15 cellular contexts compared by ENCODE assay signal in the genomic region with DNA sequence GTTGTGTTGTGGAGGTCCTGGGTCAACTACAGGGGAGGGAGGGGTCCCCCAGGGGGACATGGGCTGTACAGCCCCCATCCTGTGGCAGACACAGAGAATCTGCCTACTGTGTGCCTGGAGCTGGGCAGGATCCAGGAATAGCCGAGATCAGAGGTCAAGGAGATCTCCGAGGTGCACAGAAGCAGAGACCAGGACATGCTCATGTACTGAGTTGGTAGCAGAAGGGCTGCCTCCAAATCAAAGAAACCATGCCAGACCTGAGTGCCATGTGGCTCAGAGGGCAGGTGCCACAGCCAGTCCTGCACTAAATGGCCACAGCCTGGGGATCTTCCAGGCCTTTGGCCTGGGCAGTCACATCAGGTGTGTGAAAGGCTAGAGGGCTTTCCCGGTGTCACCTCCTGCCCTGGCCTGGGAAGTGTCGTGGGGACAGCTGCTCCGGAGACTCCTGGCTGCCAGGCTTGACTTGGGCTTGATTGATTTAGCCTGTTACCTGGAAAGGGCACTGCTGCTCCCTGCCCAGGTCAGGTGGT. TPM values are rescaled to one million over a fixed set of nuclear protein-coding genes. Genes with fewer than 3 reads are reported as not detected.
DNase-seq lines count a peak whose midpoint lies in the region; ATAC-seq and TF ChIP-seq lines count a peak whose summit lies in the region.
"Had no signal": no experiment of that assay in that cellular context is flagged by ENCODE, and none has a peak within 500 bp of the region (broad histone marks: within the 10 kb centered on the region; RNA-seq: fewer than 3 reads in every experiment).

No MANE protein-coding gene starts in this region.

- no peaks in the 10 kb centered on the region for H3K27me3 ChIP-seq in Peyer's patch
- no peaks in the 10 kb centered on the region for H3K27me3 ChIP-seq in gastroesophageal sphincter
- H3K27me3 ChIP-seq in mucosa of rectum (ENCODE audit: control insufficient read depth in 2 of 2, insufficient read depth in 2 of 2, low read length in 2 of 2), result no peaks in the 10 kb centered on the region
- no peaks in the 10 kb centered on the region for H3K27me3 ChIP-seq in stomach smooth muscle (ENCODE audit: control insufficient read depth in 1 of 2, insufficient read depth in 2 of 2, low read length in 2 of 2)

- ATAC-seq in gastroesophageal sphincter, result no peak
- no peak for ATAC-seq in GM21825 (IDR thresholded peaks at IDR 0.05; ENCODE audit: unreplicated experiment)
- no peak for ATAC-seq in activated naive CD4-positive, alpha-beta T cell treated with anti-CD3 and anti-CD28 coated beads, Interleukin-2, amount 50 U/mL, for 72 hours

- no peaks in the 10 kb centered on the region for H3K9me3 Mint-ChIP-seq in activated naive CD4-positive, alpha-beta T cell treated with anti-CD3 and anti-CD28 coated beads, Interleukin-2, amount 50 U/mL, for 72 hours

- H3K27ac ChIP-seq in Peyer's patch, result peak overlapping the region; percentile 54 to 87 (median 76)
- H3K27ac ChIP-seq in gastroesophageal sphincter, result peak overlapping the region; percentile 94 to 97 (median 96)
- peak overlapping the region; percentile 82 to 89 for H3K27ac ChIP-seq in mucosa of rectum (ENCODE audit: low read depth in 2 of 2, low read length in 2 of 2)
- peak overlapping the region; percentile 97 for H3K27ac ChIP-seq in stomach smooth muscle (ENCODE audit: low read length)

- H3K4me1 ChIP-seq in Peyer's patch (peaks cover 3 to 68% (median 10%) of the 10 kb centered on the region in 4 donors), gastroesophageal sphincter (peaks cover 39 to 96% (median 75%) of the 10 kb centered on the region in 3 donors), mucosa of rectum (ENCODE audit: control insufficient read depth in 2 of 2, insufficient read depth in 2 of 2, low read length in 2 of 2) (peaks cover 37 to 49% of the 10 kb centered on the region in 2 donors), stomach smooth muscle (ENCODE audit: control insufficient read depth, insufficient read depth, low read length) (peaks cover 83% of the 10 kb centered on the region)

- peak overlapping the region in 1 of 2 donors; percentile 5 for H3K27ac Mint-ChIP-seq in activated naive CD4-positive, alpha-beta T cell treated with anti-CD3 and anti-CD28 coated beads, Interleukin-2, amount 50 U/mL, for 72 hours

- in situ Hi-C loops in ACHN (cut with HindIII; ENCODE audit: low pct_ligation_motif_present, low pct_unique_long_range_greater_than_20kb, low sequenced_read_pairs), result no loop called here

- H3K9me3 ChIP-seq in Peyer's patch (no peaks in the 10 kb centered on the region), gastroesophageal sphincter (no peaks in the 10 kb centered on the region), mucosa of rectum (ENCODE audit: control insufficient read depth in 2 of 2, low read length in 2 of 2) (no peaks in the 10 kb centered on the region), stomach smooth muscle (ENCODE audit: control insufficient read depth in 2 of 2, low read length in 2 of 2) (no peaks in the 10 kb centered on the region)

- TF ChIP-seq EP300 in gastroesophageal sphincter (IDR thresholded peaks at IDR 0.05), result no peak

- no peaks in the 10 kb centered on the region for H3K36me3 Mint-ChIP-seq in activated naive CD4-positive, alpha-beta T cell treated with anti-CD3 and anti-CD28 coated beads, Interleukin-2, amount 50 U/mL, for 72 hours

- H3K4me3 ChIP-seq in Peyer's patch (no peak overlapping the region), gastroesophageal sphincter (no peak overlapping the region), mucosa of rectum (ENCODE audit: low read length in 2 of 2) (no peak overlapping the region), stomach smooth muscle (ENCODE audit: low read length in 2 of 2) (peak overlapping the region; percentile 6 to 58)

- no peak for TF ChIP-seq POLR2A in Peyer's patch (IDR thresholded peaks at IDR 0.05)
- TF ChIP-seq POLR2A in gastroesophageal sphincter (IDR thresholded peaks at IDR 0.05), result no peak

- H3K9ac ChIP-seq in mucosa of rectum (ENCODE audit: low read depth in 1 of 2, low read length in 2 of 2) (peak overlapping the region; percentile 20 to 27), stomach smooth muscle (ENCODE audit: low read length in 2 of 2) (peak overlapping the region; percentile 63 to 74)

- no peak for TF ChIP-seq CTCF in Peyer's patch (IDR thresholded peaks at IDR 0.05)
- TF ChIP-seq CTCF in gastroesophageal sphincter (IDR thresholded peaks at IDR 0.05), result no peak

- DNase-seq in Peyer's patch (peak in 1 of 3 donors; percentile 40), ACHN (no peak), NCI-H1048 (lab: John Stamatoyannopoulos, UW) (no peak)
- DNase-seq in activated naive CD4-positive, alpha-beta T cell treated with anti-CD3 and anti-CD28 coated beads, Interleukin-2, amount 50 U/mL, for 72 hours (ENCODE audit: low spot score in 2 of 2), result no peak
- DNase-seq: activated CD4-positive, alpha-beta T cell treated with anti-CD3 and anti-CD28 coated beads, Interleukin-2, amount 50 U/mL, for 1 hour; activated T-cell treated with anti-CD3 and anti-CD28 coated beads, Interleukin-2, amount 50 U/mL, for 1 hour; amniotic stem cell; Karpas-422; NCI-H1694 treated with DMSO at 0.1 percent for 48 hours; SIG-M5; stimulated activated CD4-positive, alpha-beta T cell treated with anti-CD3 and anti-CD28 coated beads, Interleukin-2, amount 100 ng/mL, for 24 hours had no signal

- no peaks in the 10 kb centered on the region for H3K36me3 ChIP-seq in Peyer's patch
- H3K36me3 ChIP-seq in gastroesophageal sphincter, result no peaks in the 10 kb centered on the region
- H3K36me3 ChIP-seq in mucosa of rectum (ENCODE audit: control insufficient read depth in 2 of 2, insufficient read depth in 2 of 2, low read length in 2 of 2), result peaks cover 2 to 8% of the 10 kb centered on the region in 2 donors
- H3K36me3 ChIP-seq in stomach smooth muscle (ENCODE audit: control insufficient read depth in 2 of 2, insufficient read depth in 2 of 2, low read length in 2 of 2), result peaks cover 0 to 5% of the 10 kb centered on the region in 2 donors

- 0% methylated on average over 2 of the region's 5 CpGs; no CpG with 5 or more reads in 1 of the 2 donors for WGBS in gastroesophageal sphincter (ENCODE audit: low coverage in 1 of 2), 2 donors

RNA-seq across cellular contexts. Expression of a gene that starts 27.8 kb away (rescaled TPM):
- total RNA-seq in Peyer's patch, result 100 to 1,000 TPM; 364 to 571 (median 480) TPM
- total RNA-seq in gastroesophageal sphincter, result 1,000 to 10,000 TPM; 2,362 to 3,466 (median 3,146) TPM
- total RNA-seq in activated naive CD4-positive, alpha-beta T cell treated with anti-CD3 and anti-CD28 coated beads, Interleukin-2, amount 50 U/mL, for 72 hours, result 1 to 10 TPM; 3.5 to 5.8 TPM

Comparison
In these comparisons a context has a peak if more than half of its experiments do, and no peak if none do; other contexts are left out.
1. H3K4me3 ChIP-seq: peak in stomach smooth muscle (2 of 2); none in Peyer's patch (0 of 4), gastroesophageal sphincter (0 of 2) and mucosa of rectum (0 of 2).
2. RNA of a gene that starts 27.8 kb away (total RNA-seq): 2,362 to 3,466 TPM in gastroesophageal sphincter and 364 to 571 TPM in Peyer's patch; 3.5 to 5.8 TPM in activated naive CD4-positive, alpha-beta T cell treated with anti-CD3 and anti-CD28 coated beads, Interleukin-2, amount 50 U/mL, for 72 hours; every median in the first group is over 10 times any median in the second.
3. Peak in every context shown above with its lines, with median percentiles within 50 percentile points of each other: H3K27ac ChIP-seq.